ENCODE assay signal across 21 cellular contexts in the genomic region with DNA sequence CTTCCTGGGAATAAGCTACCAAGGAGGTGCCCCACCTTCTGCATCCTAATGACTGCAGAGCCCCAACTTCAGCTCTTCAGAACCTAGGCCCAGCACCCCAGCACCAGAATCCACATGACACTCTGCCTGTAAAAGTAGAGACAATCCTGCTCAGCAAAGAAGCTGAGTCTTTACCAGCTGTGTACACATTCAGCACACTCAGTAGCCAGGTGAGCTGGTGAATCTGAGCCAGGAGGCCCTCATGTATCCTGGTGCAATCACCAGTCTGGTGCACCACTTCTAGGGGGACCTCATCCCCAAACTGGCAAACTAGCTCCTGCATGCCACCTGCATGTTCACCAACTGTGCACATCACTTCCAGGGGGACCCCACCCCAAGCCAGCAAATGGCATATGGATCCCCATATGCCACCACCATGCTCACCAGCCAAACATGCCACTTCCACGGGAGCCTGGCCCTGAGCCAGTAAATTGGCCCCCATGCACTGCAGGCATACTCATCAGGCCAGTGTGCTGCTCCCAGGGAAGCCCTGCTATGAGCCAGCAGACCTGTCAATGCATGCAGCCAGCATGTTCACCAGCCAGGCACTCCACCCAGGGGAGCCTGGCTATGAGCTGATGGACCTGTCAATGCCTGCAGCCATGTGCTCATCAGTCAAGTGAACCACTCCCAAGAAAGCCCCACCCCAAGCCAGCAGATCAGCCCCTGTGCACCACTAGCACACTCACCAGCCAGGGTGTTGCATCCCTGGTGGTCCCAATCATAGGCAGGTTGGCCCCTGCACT. TPM values are rescaled to one million over a fixed set of nuclear protein-coding genes. Genes with fewer than 3 reads are reported as not detected.
A peak's percentile ranks its signal among the peaks of the same experiment; 100 is the strongest.
DNase-seq lines count a peak whose midpoint lies in the region; ATAC-seq and TF ChIP-seq lines count a peak whose summit lies in the region.
"Had no signal": no experiment of that assay in that cellular context is flagged by ENCODE, and none has a peak within 500 bp of the region (broad histone marks: within the 10 kb centered on the region; RNA-seq: fewer than 3 reads in every experiment).

No MANE protein-coding gene starts in this region.

- TF ChIP-seq EP300 in upper lobe of left lung (IDR thresholded peaks at IDR 0.05) = no peak

- no peaks in the 10 kb centered on the region for H3K79me2 ChIP-seq in GM23248 (ENCODE audit: insufficient read depth)

- H3K27ac Mint-ChIP-seq in osteocyte (ENCODE audit: unreplicated experiment) = no peak overlapping the region
- H3K27ac Mint-ChIP-seq: CD8-positive, alpha-beta T cell had no signal

- H3K9me3 Mint-ChIP-seq in osteocyte (ENCODE audit: unreplicated experiment) = peaks cover 10% of the 10 kb centered on the region

- peaks cover 9% of the 10 kb centered on the region for H3K27me3 Mint-ChIP-seq in osteocyte (ENCODE audit: unreplicated experiment)

- TF ChIP-seq POLR2A in prostate gland (IDR thresholded peaks at IDR 0.05) = no peak
- TF ChIP-seq POLR2A in upper lobe of left lung (IDR thresholded peaks at IDR 0.05) = no peak

- no peaks in the 10 kb centered on the region for H3K36me3 Mint-ChIP-seq in osteocyte (ENCODE audit: unreplicated experiment)
- H3K36me3 Mint-ChIP-seq: CD8-positive, alpha-beta T cell had no signal

- peak; percentile 4 for DNase-seq in D341Med (ENCODE audit: low spot score)
- DNase-seq in NCI-H1694 treated with DMSO at 0.1 percent for 48 hours (lab: John Stamatoyannopoulos, UW) = peak; percentile 38
- DNase-seq in epithelial cell of prostate (ENCODE audit: low read depth, low spot score) = peak; percentile 27
- peak; percentile 72 for DNase-seq in osteocyte (ENCODE audit: extremely low spot score, unreplicated experiment)
- DNase-seq in prostate gland (ENCODE audit: low spot score) = no peak
- no peak for DNase-seq in upper lobe of left lung
- DNase-seq in GM23248 = no peak
- DNase-seq: Calu3; CD8-positive, alpha-beta T cell; DMS79 treated with DMSO at 0.1 percent for 48 hours; MG63; NCI-H1048; NCI-H1436 treated with DMSO at 0.1 percent for 48 hours; NCI-H2081; NCI-H510A treated with DMSO at 0.1 percent for 48 hours; NCI-H774; PC-3; RPMI8226 had no signal

- no peak overlapping the region for H3K4me3 Mint-ChIP-seq in osteocyte (ENCODE audit: unreplicated experiment)
- H3K4me3 Mint-ChIP-seq: CD8-positive, alpha-beta T cell had no signal

- H3K9me2 ChIP-seq in GM23248 (ENCODE audit: insufficient read depth) = no peaks in the 10 kb centered on the region

- H3K27ac ChIP-seq in epithelial cell of prostate (no peak overlapping the region), prostate gland (no peak overlapping the region), upper lobe of left lung (no peak overlapping the region), GM23248 (no peak overlapping the region)
- H3K27ac ChIP-seq: BLaER1 treated with 17β-estradiol and CSF1 and Interleukin-3, amounts not matched to agents 10 nM and 100 nM; SJSA1 had no signal

- ATAC-seq in upper lobe of left lung (ENCODE audit: low FRiP score in 2 of 2) = no peak
- ATAC-seq: CD8-positive, alpha-beta T cell; PC-3 had no signal

- no peaks in the 10 kb centered on the region for H3K9me3 ChIP-seq in prostate gland
- H3K9me3 ChIP-seq in upper lobe of left lung = peaks cover 0 to 21% (median 10%) of the 10 kb centered on the region in 4 donors
- no peaks in the 10 kb centered on the region for H3K9me3 ChIP-seq in GM23248 (ENCODE audit: low read depth)
- H3K9me3 ChIP-seq: SJSA1 had no signal

- no peak overlapping the region for H2AFZ ChIP-seq in GM23248

- no peak overlapping the region for H3K4me3 ChIP-seq in prostate gland
- no peak overlapping the region for H3K4me3 ChIP-seq in upper lobe of left lung
- no peak overlapping the region for H3K4me3 ChIP-seq in GM23248
- H3K4me3 ChIP-seq: BLaER1 treated with 17β-estradiol and CSF1 and Interleukin-3, amounts not matched to agents 10 nM and 100 nM; MG63; SJSA1 had no signal

- in situ Hi-C loops in GM23248 (cut with MboI) = loop anchor here (25.0 kb wide), 4 partner anchors 87 to 887 kb away; a partner anchor contains a TSS

- H3F3A ChIP-seq in GM23248 (ENCODE audit: insufficient read depth) = no peaks in the 10 kb centered on the region

- H3K4me1 ChIP-seq in prostate gland (replicated peaks) = no peaks in the 10 kb centered on the region
- H3K4me1 ChIP-seq in upper lobe of left lung = no peaks in the 10 kb centered on the region
- H3K4me1 ChIP-seq in GM23248 (ENCODE audit: insufficient read depth) = no peaks in the 10 kb centered on the region
- H3K4me1 ChIP-seq: BLaER1 treated with 17β-estradiol and CSF1 and Interleukin-3, amounts not matched to agents 10 nM and 100 nM; SJSA1 had no signal

- WGBS in prostate gland = no CpG with 5 or more reads among the region's 1 CpG
- 44% methylated on average over 1 of the region's 1 CpG; no CpG with 5 or more reads in 1 of the 2 donors for WGBS in upper lobe of left lung, 2 donors
- 0% methylated on average over 1 of the region's 1 CpG for WGBS in GM23248 (ENCODE audit: low coverage in 1 of 2, low lambda C conversion rate in 2 of 2, missing lambda C conversion rate in 2 of 2), 2 experiments

- H4K20me1 ChIP-seq in GM23248 (ENCODE audit: insufficient read depth) = no peaks in the 10 kb centered on the region
- H4K20me1 ChIP-seq: BLaER1 treated with 17β-estradiol and CSF1 and Interleukin-3, amounts not matched to agents 10 nM and 100 nM had no signal

- intact Hi-C loops in prostate gland (cut with DNase I) = no loop called here

- no peak overlapping the region for H3K4me2 ChIP-seq in GM23248 (ENCODE audit: unreplicated experiment)
- H3K4me2 ChIP-seq: BLaER1 treated with 17β-estradiol and CSF1 and Interleukin-3, amounts not matched to agents 10 nM and 100 nM had no signal

- H3K4me1 Mint-ChIP-seq in osteocyte (ENCODE audit: unreplicated experiment) = no peaks in the 10 kb centered on the region

- no peak overlapping the region for H3K9ac ChIP-seq in GM23248
- H3K9ac ChIP-seq: BLaER1 treated with 17β-estradiol and CSF1 and Interleukin-3, amounts not matched to agents 10 nM and 100 nM had no signal

- no peaks in the 10 kb centered on the region for H3K27me3 ChIP-seq in prostate gland (replicated peaks; ENCODE audit: insufficient read depth)
- H3K27me3 ChIP-seq in upper lobe of left lung = no peaks in the 10 kb centered on the region
- no peaks in the 10 kb centered on the region for H3K27me3 ChIP-seq in GM23248 (replicated peaks; ENCODE audit: insufficient read depth)
- H3K27me3 ChIP-seq: BLaER1 treated with 17β-estradiol and CSF1 and Interleukin-3, amounts not matched to agents 10 nM and 100 nM; SJSA1 had no signal

- no peaks in the 10 kb centered on the region for H3K36me3 ChIP-seq in prostate gland
- no peaks in the 10 kb centered on the region for H3K36me3 ChIP-seq in upper lobe of left lung
- no peaks in the 10 kb centered on the region for H3K36me3 ChIP-seq in GM23248 (ENCODE audit: low read depth)
- H3K36me3 ChIP-seq: BLaER1 treated with 17β-estradiol and CSF1 and Interleukin-3, amounts not matched to agents 10 nM and 100 nM; MG63; SJSA1 had no signal

- TF ChIP-seq CTCF in osteocyte (IDR thresholded peaks at IDR 0.05) (no peak), prostate gland (IDR thresholded peaks at IDR 0.05) (no peak), upper lobe of left lung (IDR thresholded peaks at IDR 0.05) (no peak)

RNA-seq across cellular contexts. Expression of a gene that starts 15.6 kb away (rescaled TPM):
- total RNA-seq in osteocyte (not detected in 2 replicates), prostate gland (10 to 100 TPM; 11.7 to 13.0 TPM), upper lobe of left lung (100 to 1,000 TPM in 4 of 6 donors, 10 to 100 TPM in 2; 71.8 to 634 (median 147) TPM)
- total RNA-seq in GM23248 (2014; rRNA removed; shearing (Covaris generic)) = not detected in 2 replicates
- polyA plus RNA-seq in GM23248 (2016; fragmentation: Nextera tagmentation; extraction: Ambion mirVana) = not detected in 2 replicates
- total RNA-seq: CD8-positive, alpha-beta T cell; SJSA1 had no signal

RNA-seq across cellular contexts. Expression of a gene that starts 35.8 kb away (rescaled TPM):
- total RNA-seq in osteocyte (not detected in 2 replicates), prostate gland (1 to 10 TPM in 1 of 2 donors, not detected in 1; 1.6 TPM), upper lobe of left lung (under 1 TPM in 3 of 6 donors, not detected in 3; 0.57 to 0.79 (median 0.61) TPM)
- not detected in 2 replicates for total RNA-seq in GM23248 (2014; rRNA removed; shearing (Covaris generic))
- not detected in 2 replicates for polyA plus RNA-seq in GM23248 (2016; fragmentation: Nextera tagmentation; extraction: Ambion mirVana)
- total RNA-seq: Calu3; CD8-positive, alpha-beta T cell; HT1080; PC-3; SJSA1 had no signal

Comparison
In these comparisons a context has a peak if more than half of its experiments do, and no peak if none do; other contexts are left out.
1. DNase-seq: peak in D341Med (single experiment), NCI-H1694 treated with DMSO at 0.1 percent for 48 hours (single experiment), epithelial cell of prostate (single experiment) and osteocyte (single experiment); none in prostate gland (single experiment), upper lobe of left lung (0 of 2) and GM23248 (single experiment).
2. RNA of a gene that starts 15.6 kb away (total RNA-seq): 71.8 to 634 TPM in upper lobe of left lung and 11.7 to 13.0 TPM in prostate gland; not detected in osteocyte and not detected in GM23248; every median in the first group is over 10 times any median in the second.